8 cellular contexts compared by ENCODE assay signal in genomic region chr10:123009105-123009805, GRCh38. TPM values are rescaled to one million over a fixed set of nuclear protein-coding genes. Genes with fewer than 3 reads are reported as not detected.
DNase-seq lines count a peak whose midpoint lies in the region; ATAC-seq and TF ChIP-seq lines count a peak whose summit lies in the region.

No MANE protein-coding gene starts in this region.

- no peaks in the 10 kb centered on the region for H3K9me3 Mint-ChIP-seq in T-helper 1 cell treated with Interleukin-12 subunit alpha and Interleukin-12 subunit beta and Interleukin-4 antibody, amounts not matched to agents 30 μg/mL and 1 μg/mL, for 36 hours
- H3K9me3 Mint-ChIP-seq in stimulated activated naive CD8-positive, alpha-beta T cell treated with anti-CD3 and anti-CD28 coated beads, Interleukin-15, amount 100 ng/mL, for 72 hours = no peaks in the 10 kb centered on the region

- H3K27me3 Mint-ChIP-seq in T-helper 1 cell treated with Interleukin-12 subunit alpha and Interleukin-12 subunit beta and Interleukin-4 antibody, amounts not matched to agents 30 μg/mL and 1 μg/mL, for 36 hours (ENCODE audit: low read depth) = no peaks in the 10 kb centered on the region
- H3K27me3 Mint-ChIP-seq in stimulated activated naive CD8-positive, alpha-beta T cell treated with anti-CD3 and anti-CD28 coated beads, Interleukin-15, amount 100 ng/mL, for 72 hours = no peaks in the 10 kb centered on the region

- peaks cover 15% of the 10 kb centered on the region for H3K36me3 Mint-ChIP-seq in T-helper 1 cell treated with Interleukin-12 subunit alpha and Interleukin-12 subunit beta and Interleukin-4 antibody, amounts not matched to agents 30 μg/mL and 1 μg/mL, for 36 hours (ENCODE audit: low read depth)

- peak; percentile 48 for DNase-seq in GM13976 (ENCODE audit: low spot score)
- DNase-seq in dermis blood vessel endothelial cell = peak; percentile 23
- DNase-seq in lung microvascular endothelial cell (ENCODE audit: low read depth in 2 of 2) = peak; percentile 11 to 14
- no peak for DNase-seq in stimulated activated naive CD8-positive, alpha-beta T cell treated with anti-CD3 and anti-CD28 coated beads, Interleukin-15, amount 100 ng/mL, for 72 hours
- no peak for DNase-seq in GF-D8 (lab: John Stamatoyannopoulos, UW)

- peak overlapping the region; percentile 68 for H3K27ac ChIP-seq in 22Rv1

- TF ChIP-seq CTCF in 22Rv1 (IDR thresholded peaks at IDR 0.05) = no peak
- TF ChIP-seq CTCF in GM13976 (IDR thresholded peaks at IDR 0.05; ENCODE audit: borderline replicate concordance, control extremely low read depth, extremely low read depth, insufficient read depth, missing control alignments) = no peak

- H3K4me1 Mint-ChIP-seq in T-helper 1 cell treated with Interleukin-12 subunit alpha and Interleukin-12 subunit beta and Interleukin-4 antibody, amounts not matched to agents 30 μg/mL and 1 μg/mL, for 36 hours (ENCODE audit: low read depth) = peaks cover 24% of the 10 kb centered on the region
- H3K4me1 Mint-ChIP-seq in stimulated activated naive CD8-positive, alpha-beta T cell treated with anti-CD3 and anti-CD28 coated beads, Interleukin-15, amount 100 ng/mL, for 72 hours = peaks cover 37% of the 10 kb centered on the region

- in situ Hi-C loops in GM13976 (cut with MboI; ENCODE audit: low sequenced_read_pairs, unreplicated experiment) = no loop called here

- peak overlapping the region; percentile 97 for H3K27ac Mint-ChIP-seq in T-helper 1 cell treated with Interleukin-12 subunit alpha and Interleukin-12 subunit beta and Interleukin-4 antibody, amounts not matched to agents 30 μg/mL and 1 μg/mL, for 36 hours
- peak overlapping the region; percentile 94 to 100 for H3K27ac Mint-ChIP-seq in stimulated activated naive CD8-positive, alpha-beta T cell treated with anti-CD3 and anti-CD28 coated beads, Interleukin-15, amount 100 ng/mL, for 72 hours

- peak overlapping the region; percentile 96 for H3K4me3 Mint-ChIP-seq in T-helper 1 cell treated with Interleukin-12 subunit alpha and Interleukin-12 subunit beta and Interleukin-4 antibody, amounts not matched to agents 30 μg/mL and 1 μg/mL, for 36 hours
- peak overlapping the region; percentile 96 to 99 for H3K4me3 Mint-ChIP-seq in stimulated activated naive CD8-positive, alpha-beta T cell treated with anti-CD3 and anti-CD28 coated beads, Interleukin-15, amount 100 ng/mL, for 72 hours

- peak; percentile 10 for ATAC-seq in HG02981 (IDR thresholded peaks at IDR 0.05; ENCODE audit: unreplicated experiment)
- peak; percentile 13 for ATAC-seq in stimulated activated naive CD8-positive, alpha-beta T cell treated with anti-CD3 and anti-CD28 coated beads, Interleukin-15, amount 100 ng/mL, for 72 hours

RNA-seq across cellular contexts. Expression of gene ACADSB, which starts 0.4 kb away (rescaled TPM):
- total RNA-seq in dermis blood vessel endothelial cell (3.7 and 7.5 TPM in 2 replicates), lung microvascular endothelial cell (3.2 and 3.9 TPM in 2 replicates)

RNA-seq across cellular contexts. Expression of gene IKZF5, which starts 0.7 kb away (rescaled TPM):
- total RNA-seq in dermis blood vessel endothelial cell (2.9 and 4.5 TPM in 2 replicates), lung microvascular endothelial cell (1.7 and 2.2 TPM in 2 replicates)

RNA-seq across cellular contexts. Expression of gene PSTK, which starts 29.1 kb away (rescaled TPM):
- total RNA-seq in dermis blood vessel endothelial cell = 1.7 and 3.2 TPM in 2 replicates
- total RNA-seq in lung microvascular endothelial cell = 2.4 and 2.8 TPM in 2 replicates

RNA-seq across cellular contexts. Expression of gene C10orf88, which starts 55.2 kb away (rescaled TPM):
- total RNA-seq in dermis blood vessel endothelial cell (8.8 and 13.1 TPM in 2 replicates), lung microvascular endothelial cell (12.6 and 15.9 TPM in 2 replicates)

Comparison
In these comparisons a context has a peak if more than half of its experiments do, and no peak if none do; other contexts are left out.
1. DNase-seq: peak in GM13976 (single experiment), dermis blood vessel endothelial cell (single experiment) and lung microvascular endothelial cell (2 of 2); none in stimulated activated naive CD8-positive, alpha-beta T cell treated with anti-CD3 and anti-CD28 coated beads, Interleukin-15, amount 100 ng/mL, for 72 hours (0 of 2) and GF-D8 (single experiment).